1 cellular context compared by ENCODE assay signal in the genomic region with DNA sequence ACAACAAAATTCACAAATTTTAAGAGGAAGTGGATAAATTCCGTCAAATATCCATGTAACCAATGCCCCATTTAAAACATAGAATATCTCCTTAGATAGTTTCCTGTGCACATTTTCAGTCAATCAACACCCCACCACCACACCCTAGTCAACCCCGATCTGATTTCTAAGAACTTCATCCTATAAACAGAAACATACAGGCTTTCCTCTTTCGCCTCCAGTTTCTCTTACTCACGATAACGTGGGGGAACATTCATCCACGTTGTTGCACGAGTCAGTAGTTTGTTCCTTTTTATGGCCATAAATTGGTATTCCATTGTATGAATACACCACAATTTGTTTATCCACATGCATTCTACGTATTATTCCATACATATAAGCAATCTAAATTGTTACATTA.
TF ChIP-seq lines count a peak whose summit lies in the region.

No MANE protein-coding gene starts in this region.

TF ChIP-seq in endothelial cell of umbilical vein, 7 proteins besides CTCF, POLR2A, EP300 and RAD21 (continued from another document):
- TF ChIP-seq EZH2 (IDR thresholded peaks at IDR 0.05; ENCODE audit: borderline replicate concordance, low read depth, low read length, severe bottlenecking), result no peak
TF ChIP-seq in endothelial cell of umbilical vein: peak in this region for 0.
